In the genomic region with DNA sequence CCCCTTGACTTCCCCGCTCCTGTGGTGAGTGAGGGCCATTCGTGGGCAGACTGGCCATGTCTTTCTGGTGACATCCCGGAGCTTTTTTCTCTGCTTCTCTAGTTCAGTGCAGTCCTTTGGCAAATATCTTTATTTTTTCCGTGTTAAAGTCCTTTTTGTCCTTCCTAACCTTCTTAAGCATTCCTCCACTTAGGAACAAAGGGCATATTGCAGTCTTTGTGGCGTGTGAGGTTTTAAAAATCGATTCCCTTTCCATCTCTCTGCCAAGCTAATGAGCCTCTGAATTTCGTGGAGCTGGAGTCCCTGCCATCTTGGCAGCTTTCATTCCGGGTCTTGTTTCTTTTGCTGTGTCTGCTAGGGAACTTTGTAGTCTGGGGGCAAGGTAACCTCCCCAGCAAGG, we compare ENCODE assay signal across 20 cellular contexts. TPM values are rescaled to one million over a fixed set of nuclear protein-coding genes. Genes with fewer than 3 reads are reported as not detected.
A peak's percentile ranks its signal among the peaks of the same experiment; 100 is the strongest.
DNase-seq lines count a peak whose midpoint lies in the region; ATAC-seq lines count a peak whose summit lies in the region.
"Had no signal": no experiment of that assay in that cellular context is flagged by ENCODE, and none has a peak within 500 bp of the region (broad histone marks: within the 10 kb centered on the region; RNA-seq: fewer than 3 reads in every experiment).

No MANE protein-coding gene starts in this region.

- H3K27me3 Mint-ChIP-seq in stimulated activated naive CD8-positive, alpha-beta T cell treated with anti-CD3 and anti-CD28 coated beads, Interleukin-15, Interleukin-2, amounts not matched to agents 100 ng/mL and 50 ng/mL, for 24 hours, result no peaks in the 10 kb centered on the region
- no peaks in the 10 kb centered on the region for H3K27me3 Mint-ChIP-seq in stimulated activated naive CD8-positive, alpha-beta T cell treated with anti-CD3 and anti-CD28 coated beads, Interleukin-15, amount 100 ng/mL, for 72 hours
- H3K27me3 Mint-ChIP-seq in T-cell (no peaks in the 10 kb centered on the region), memory B cell (no peaks in the 10 kb centered on the region)
- H3K27me3 Mint-ChIP-seq in stimulated activated naive B cell treated with anti-CD40 and anti-IgM and Interleukin-4, amounts not matched to agents 10 μg/mL and 1 μg/mL and 100 μg/mL, for 72 hours, result no peaks in the 10 kb centered on the region
- H3K27me3 Mint-ChIP-seq: activated B cell treated with CpG ODN at 0.5 μM for 24 hours had no signal

- no peak overlapping the region for H3K27ac Mint-ChIP-seq in stimulated activated naive CD8-positive, alpha-beta T cell treated with anti-CD3 and anti-CD28 coated beads, Interleukin-15, Interleukin-2, amounts not matched to agents 100 ng/mL and 50 ng/mL, for 24 hours
- peak overlapping the region in 1 of 2 donors; percentile 37 for H3K27ac Mint-ChIP-seq in stimulated activated naive CD8-positive, alpha-beta T cell treated with anti-CD3 and anti-CD28 coated beads, Interleukin-15, amount 100 ng/mL, for 72 hours
- H3K27ac Mint-ChIP-seq in T-cell (peak overlapping the region; percentile 9 to 61), memory B cell (peak overlapping the region; percentile 55)
- H3K27ac Mint-ChIP-seq in stimulated activated naive B cell treated with anti-CD40 and anti-IgM and Interleukin-4, amounts not matched to agents 10 μg/mL and 1 μg/mL and 100 μg/mL, for 72 hours, result no peak overlapping the region
- H3K27ac Mint-ChIP-seq: activated B cell treated with CpG ODN at 0.5 μM for 24 hours had no signal

- DNase-seq in stimulated activated naive CD8-positive, alpha-beta T cell treated with anti-CD3 and anti-CD28 coated beads, Interleukin-15, amount 100 ng/mL, for 72 hours, result no peak
- DNase-seq in T-cell (no peak), memory B cell (ENCODE audit: low spot score in 2 of 2) (no peak)
- DNase-seq in stimulated activated naive B cell treated with anti-CD40 and anti-IgM and Interleukin-4, amounts not matched to agents 10 μg/mL and 1 μg/mL and 100 μg/mL, for 72 hours, result no peak
- DNase-seq: activated B cell treated with CpG ODN at 0.5 μM for 24 hours; activated gamma-delta T cell; anterior cingulate cortex; effector memory CD4-positive, alpha-beta T cell; esophagus squamous epithelium; H7; Kasumi-1; NCI-H2171; NCI-H82; occipital lobe; PC-9; SJCRH30; thyroid gland had no signal

- POLR2A ChIA-PET in T-cell (lab: Charles Lee), result no interaction called here

- peak overlapping the region; percentile 15 for H3K4me3 Mint-ChIP-seq in stimulated activated naive CD8-positive, alpha-beta T cell treated with anti-CD3 and anti-CD28 coated beads, Interleukin-15, Interleukin-2, amounts not matched to agents 100 ng/mL and 50 ng/mL, for 24 hours
- no peak overlapping the region for H3K4me3 Mint-ChIP-seq in stimulated activated naive CD8-positive, alpha-beta T cell treated with anti-CD3 and anti-CD28 coated beads, Interleukin-15, amount 100 ng/mL, for 72 hours
- H3K4me3 Mint-ChIP-seq in T-cell (no peak overlapping the region), memory B cell (no peak overlapping the region)
- H3K4me3 Mint-ChIP-seq in stimulated activated naive B cell treated with anti-CD40 and anti-IgM and Interleukin-4, amounts not matched to agents 10 μg/mL and 1 μg/mL and 100 μg/mL, for 72 hours, result no peak overlapping the region
- H3K4me3 Mint-ChIP-seq: activated B cell treated with CpG ODN at 0.5 μM for 24 hours had no signal

- ATAC-seq in stimulated activated naive CD8-positive, alpha-beta T cell treated with anti-CD3 and anti-CD28 coated beads, Interleukin-15, amount 100 ng/mL, for 72 hours, result no peak
- ATAC-seq in T-cell (replicated peaks in 1 of 4) (no peak), memory B cell (ENCODE audit: low read depth) (no peak), GM19463 (IDR thresholded peaks at IDR 0.05; ENCODE audit: unreplicated experiment) (no peak), GM21619 (IDR thresholded peaks at IDR 0.05; ENCODE audit: unreplicated experiment) (no peak)
- ATAC-seq in stimulated activated naive B cell treated with anti-CD40 and anti-IgM and Interleukin-4, amounts not matched to agents 10 μg/mL and 1 μg/mL and 100 μg/mL, for 72 hours (replicated peaks), result no peak

- peaks cover 25% of the 10 kb centered on the region for H3K36me3 Mint-ChIP-seq in stimulated activated naive CD8-positive, alpha-beta T cell treated with anti-CD3 and anti-CD28 coated beads, Interleukin-15, Interleukin-2, amounts not matched to agents 100 ng/mL and 50 ng/mL, for 24 hours (ENCODE audit: low read depth)
- H3K36me3 Mint-ChIP-seq in T-cell (peaks cover 20% of the 10 kb centered on the region), memory B cell (peaks cover 14% of the 10 kb centered on the region)
- H3K36me3 Mint-ChIP-seq in stimulated activated naive B cell treated with anti-CD40 and anti-IgM and Interleukin-4, amounts not matched to agents 10 μg/mL and 1 μg/mL and 100 μg/mL, for 72 hours, result peaks cover 26 to 39% of the 10 kb centered on the region in 2 donors

- H3K9me3 Mint-ChIP-seq in stimulated activated naive CD8-positive, alpha-beta T cell treated with anti-CD3 and anti-CD28 coated beads, Interleukin-15, Interleukin-2, amounts not matched to agents 100 ng/mL and 50 ng/mL, for 24 hours, result no peaks in the 10 kb centered on the region
- H3K9me3 Mint-ChIP-seq in stimulated activated naive CD8-positive, alpha-beta T cell treated with anti-CD3 and anti-CD28 coated beads, Interleukin-15, amount 100 ng/mL, for 72 hours, result no peaks in the 10 kb centered on the region
- H3K9me3 Mint-ChIP-seq in T-cell (no peaks in the 10 kb centered on the region), memory B cell (no peaks in the 10 kb centered on the region)
- H3K9me3 Mint-ChIP-seq in stimulated activated naive B cell treated with anti-CD40 and anti-IgM and Interleukin-4, amounts not matched to agents 10 μg/mL and 1 μg/mL and 100 μg/mL, for 72 hours, result no peaks in the 10 kb centered on the region
- H3K9me3 Mint-ChIP-seq: activated B cell treated with CpG ODN at 0.5 μM for 24 hours had no signal

- peaks cover 48% of the 10 kb centered on the region for H3K4me1 Mint-ChIP-seq in stimulated activated naive CD8-positive, alpha-beta T cell treated with anti-CD3 and anti-CD28 coated beads, Interleukin-15, Interleukin-2, amounts not matched to agents 100 ng/mL and 50 ng/mL, for 24 hours (ENCODE audit: low read depth)
- peaks cover 44% of the 10 kb centered on the region for H3K4me1 Mint-ChIP-seq in stimulated activated naive CD8-positive, alpha-beta T cell treated with anti-CD3 and anti-CD28 coated beads, Interleukin-15, amount 100 ng/mL, for 72 hours
- H3K4me1 Mint-ChIP-seq in T-cell (peaks cover 46 to 60% (median 58%) of the 10 kb centered on the region in 3 donors), memory B cell (peaks cover 41% of the 10 kb centered on the region)
- peaks cover 40 to 55% of the 10 kb centered on the region in 2 donors for H3K4me1 Mint-ChIP-seq in stimulated activated naive B cell treated with anti-CD40 and anti-IgM and Interleukin-4, amounts not matched to agents 10 μg/mL and 1 μg/mL and 100 μg/mL, for 72 hours

- CTCF ChIA-PET in T-cell (lab: Charles Lee), result no interaction called here

RNA-seq across cellular contexts. Expression of a gene that starts 5.0 kb away (rescaled TPM):
- total RNA-seq in T-cell, result 10 to 100 TPM; 44.2 to 55.3 (median 48.0) TPM

RNA-seq across cellular contexts. Expression of a gene that starts 22.7 kb away (rescaled TPM):
- total RNA-seq in T-cell, result 10 to 100 TPM; 10.1 to 19.5 (median 16.4) TPM

RNA-seq across cellular contexts. Expression of a gene that starts 36.7 kb away (rescaled TPM):
- total RNA-seq in T-cell, result 10 to 100 TPM; 16.9 to 25.0 (median 19.2) TPM

RNA-seq across cellular contexts. Expression of a gene that starts 48.8 kb away (rescaled TPM):
- total RNA-seq in T-cell, result 10 to 100 TPM; 36.3 to 89.0 (median 72.3) TPM

Comparison
In these comparisons a context has a peak if more than half of its experiments do, and no peak if none do; other contexts are left out.
1. H3K27ac Mint-ChIP-seq: peak in T-cell (2 of 2) and memory B cell (single experiment); none in stimulated activated naive CD8-positive, alpha-beta T cell treated with anti-CD3 and anti-CD28 coated beads, Interleukin-15, Interleukin-2, amounts not matched to agents 100 ng/mL and 50 ng/mL, for 24 hours (single experiment) and stimulated activated naive B cell treated with anti-CD40 and anti-IgM and Interleukin-4, amounts not matched to agents 10 μg/mL and 1 μg/mL and 100 μg/mL, for 72 hours (single experiment).